Comparison of ENCODE assay signal across 28 cellular contexts in genomic region chr1:18329469-18329868, GRCh38.
DNase-seq lines count a peak whose midpoint lies in the region; ATAC-seq, FAIRE-seq and TF ChIP-seq lines count a peak whose summit lies in the region.
"Had no signal": no experiment of that assay in that cellular context is flagged by ENCODE, and none has a peak within 500 bp of the region (broad histone marks: within the 10 kb centered on the region; RNA-seq: fewer than 3 reads in every experiment).

No MANE protein-coding gene starts in this region.

- H3K4me2 ChIP-seq in H1 (ENCODE audit: insufficient read depth in 1 of 2, low read depth in 2 of 2, low read length in 2 of 2) (no peak overlapping the region), mesendoderm (ENCODE audit: low read length) (no peak overlapping the region), trophoblast cell (ENCODE audit: low read length) (no peak overlapping the region)
- H3K4me2 ChIP-seq: A549, BLaER1 had no signal

- H2AK5ac ChIP-seq in H1 (ENCODE audit: low read depth, low read length), result no peak overlapping the region
- peak overlapping the region; percentile 52 for H2AK5ac ChIP-seq in mesendoderm (ENCODE audit: low read length)
- H2AK5ac ChIP-seq in trophoblast cell (ENCODE audit: low read length), result no peak overlapping the region

- no peak overlapping the region for H2BK5ac ChIP-seq in H1 (ENCODE audit: low read depth, low read length)
- H2BK5ac ChIP-seq in mesendoderm (ENCODE audit: low read length), result peak overlapping the region; percentile 14
- H2BK5ac ChIP-seq in trophoblast cell (ENCODE audit: low read depth, low read length, poor library complexity), result no peak overlapping the region

- H2BK15ac ChIP-seq in H1 (ENCODE audit: low read length) (no peak overlapping the region), mesendoderm (replicated peaks; ENCODE audit: low read depth) (no peak overlapping the region)

- H4K5ac ChIP-seq in H1 (ENCODE audit: insufficient read length, low read depth, low read length) (no peak overlapping the region), mesendoderm (ENCODE audit: low read length) (peak overlapping the region; percentile 33)

- intact Hi-C loops in natural killer cell (cut with micrococcal nuclease), result no loop called here

- no peaks in the 10 kb centered on the region for H4K20me1 ChIP-seq in H1 (replicated peaks in 1 of 2; ENCODE audit: control insufficient read depth in 1 of 2, insufficient read depth in 2 of 2, low read length in 2 of 2)
- H4K20me1 ChIP-seq: BLaER1 had no signal

- no peak overlapping the region for H3K9ac ChIP-seq in H1 (replicated peaks in 1 of 4; ENCODE audit: extremely low read depth in 1 of 4, low read depth in 3 of 4, low read length in 3 of 4)
- no peak overlapping the region for H3K9ac ChIP-seq in mesendoderm (ENCODE audit: low read length)
- peak overlapping the region; percentile 11 for H3K9ac ChIP-seq in trophoblast cell (ENCODE audit: low read length)
- H3K9ac ChIP-seq: BLaER1 had no signal

- H3K4me3 Mint-ChIP-seq in natural killer cell treated with Interleukin-12 subunit alpha and Interleukin-12 subunit beta and Interleukin-15 and Interleukin-18, amount 100 ng/mL, for 72 hours, result no peak overlapping the region
- no peak overlapping the region for H3K4me3 Mint-ChIP-seq in natural killer cell
- H3K4me3 Mint-ChIP-seq: CD14-positive monocyte; CD4-positive, alpha-beta memory T cell; CD4-positive, CD25-positive, alpha-beta regulatory T cell; CD8-positive, alpha-beta memory T cell had no signal

- H3K79me2 ChIP-seq in H1 (ENCODE audit: control insufficient read depth in 1 of 2, insufficient read depth in 2 of 2, low read length in 2 of 2), result no peaks in the 10 kb centered on the region
- H3K79me2 ChIP-seq in mesendoderm (ENCODE audit: control insufficient read depth, insufficient read depth, low read length), result no peaks in the 10 kb centered on the region
- no peaks in the 10 kb centered on the region for H3K79me2 ChIP-seq in trophoblast cell (ENCODE audit: control insufficient read depth, insufficient read depth, low read length, poor library complexity)

- H2BK120ac ChIP-seq in H1 (replicated peaks; ENCODE audit: low read depth, low read length) (no peak overlapping the region), mesendoderm (ENCODE audit: low read depth, low read length) (no peak overlapping the region), trophoblast cell (ENCODE audit: insufficient read depth, low read length, poor library complexity) (no peak overlapping the region)

- no peaks in the 10 kb centered on the region for H3K36me3 Mint-ChIP-seq in natural killer cell treated with Interleukin-12 subunit alpha and Interleukin-12 subunit beta and Interleukin-15 and Interleukin-18, amount 100 ng/mL, for 72 hours
- no peaks in the 10 kb centered on the region for H3K36me3 Mint-ChIP-seq in natural killer cell
- H3K36me3 Mint-ChIP-seq: CD14-positive monocyte; CD4-positive, alpha-beta memory T cell; CD4-positive, CD25-positive, alpha-beta regulatory T cell; CD8-positive, alpha-beta memory T cell had no signal

- H3K18ac ChIP-seq in H1 (ENCODE audit: extremely low read depth, low read length) (0 out of 2 replicates have a peak overlapping the region, but pooled peaks have one; percentile 24), mesendoderm (ENCODE audit: low read length) (no peak overlapping the region), trophoblast cell (ENCODE audit: low read length) (no peak overlapping the region)

- no peak overlapping the region for H4K12ac ChIP-seq in trophoblast cell (ENCODE audit: low read depth, low read length)

- H3K56ac ChIP-seq in H1 (replicated peaks; ENCODE audit: insufficient read length, low read depth, low read length) (no peak overlapping the region), mesendoderm (ENCODE audit: low read length) (no peak overlapping the region)

- H2BK12ac ChIP-seq in H1 (ENCODE audit: low read depth, low read length), result 0 out of 2 replicates have a peak overlapping the region, but pooled peaks have one; percentile 56
- H2BK12ac ChIP-seq in trophoblast cell (ENCODE audit: low read length), result no peak overlapping the region

- FAIRE-seq in H1 (lab: Jason Lieb, UNC), result no peak
- FAIRE-seq: A549, GM12878, GM12892, GM18507 had no signal

- H3K23me2 ChIP-seq in H1 (ENCODE audit: low read depth, low read length), result no peaks in the 10 kb centered on the region

- H3K23ac ChIP-seq in H1 (ENCODE audit: insufficient read length) (no peak overlapping the region), mesendoderm (ENCODE audit: low read length) (no peak overlapping the region), trophoblast cell (ENCODE audit: low read length) (no peak overlapping the region)

- TF ChIP-seq CTCF in natural killer cell (IDR thresholded peaks at IDR 0.05) (no peak), H1 (IDR thresholded peaks at IDR 0.05; ENCODE audit: control extremely low read depth in 1 of 3, insufficient read depth in 1 of 3, low read depth in 1 of 3, low read length in 3 of 3) (no peak)

- no peaks in the 10 kb centered on the region for H3K36me3 ChIP-seq in H1 (ENCODE audit: control insufficient read depth in 2 of 4, insufficient read depth in 4 of 4, low read length in 3 of 4)
- H3K36me3 ChIP-seq in mesendoderm (ENCODE audit: control insufficient read depth, insufficient read depth, low read length), result no peaks in the 10 kb centered on the region
- H3K36me3 ChIP-seq in trophoblast cell (ENCODE audit: control insufficient read depth in 1 of 2, insufficient read depth in 2 of 2, low read length in 2 of 2), result no peaks in the 10 kb centered on the region
- H3K36me3 ChIP-seq: BE2C, BLaER1 had no signal

- no peaks in the 10 kb centered on the region for H3K9me3 Mint-ChIP-seq in natural killer cell treated with Interleukin-12 subunit alpha and Interleukin-12 subunit beta and Interleukin-15 and Interleukin-18, amount 100 ng/mL, for 72 hours
- H3K9me3 Mint-ChIP-seq in natural killer cell, result no peaks in the 10 kb centered on the region
- H3K9me3 Mint-ChIP-seq: CD4-positive, CD25-positive, alpha-beta regulatory T cell had no signal

- peaks cover 17 to 32% of the 10 kb centered on the region in 2 donors for H3K27me3 Mint-ChIP-seq in natural killer cell treated with Interleukin-12 subunit alpha and Interleukin-12 subunit beta and Interleukin-15 and Interleukin-18, amount 100 ng/mL, for 72 hours
- H3K27me3 Mint-ChIP-seq in natural killer cell (ENCODE audit: low read depth in 2 of 2), result peaks cover 5 to 14% of the 10 kb centered on the region in 2 donors
- H3K27me3 Mint-ChIP-seq: CD4-positive, CD25-positive, alpha-beta regulatory T cell had no signal

- H4K91ac ChIP-seq in H1 (replicated peaks; ENCODE audit: insufficient read length, low read length) (no peak overlapping the region), trophoblast cell (ENCODE audit: low read depth, low read length) (no peak overlapping the region)

- no peak for TF ChIP-seq RAD21 in H1 (IDR thresholded peaks at IDR 0.05 in 1 of 2, conservative IDR thresholded peaks at IDR 0.05 in 1 of 2; ENCODE audit: low read depth in 2 of 2, low read length in 2 of 2)

- peaks cover 0 to 2% (median 0%) of the 10 kb centered on the region in 4 experiments; a peak in 1 of 7 replicates for H3K27me3 ChIP-seq in H1 (replicated peaks in 1 of 4; ENCODE audit: control insufficient read depth in 3 of 4, extremely low read depth in 1 of 4, insufficient read depth in 3 of 4, low read length in 3 of 4)
- no peaks in the 10 kb centered on the region for H3K27me3 ChIP-seq in mesendoderm (ENCODE audit: insufficient read depth, low read length, poor library complexity)
- H3K27me3 ChIP-seq in trophoblast cell (ENCODE audit: insufficient read depth, low read length), result no peaks in the 10 kb centered on the region
- H3K27me3 ChIP-seq: BE2C, BLaER1 had no signal

- ATAC-seq in natural killer cell treated with Interleukin-12 subunit alpha and Interleukin-12 subunit beta and Interleukin-15 and Interleukin-18, amount 100 ng/mL, for 72 hours, result peak in 1 of 2 donors; percentile 28
- ATAC-seq in natural killer cell (no peak), GM21526 (IDR thresholded peaks at IDR 0.05; ENCODE audit: low FRiP score, unreplicated experiment) (no peak)
- ATAC-seq: A549, GM12878 had no signal

- H2AFZ ChIP-seq in H1 (ENCODE audit: low read length) (no peak overlapping the region), trophoblast cell (ENCODE audit: insufficient read depth, low read length, poor library complexity) (no peak overlapping the region)

- H3K27ac Mint-ChIP-seq in natural killer cell treated with Interleukin-12 subunit alpha and Interleukin-12 subunit beta and Interleukin-15 and Interleukin-18, amount 100 ng/mL, for 72 hours, result no peak overlapping the region
- H3K27ac Mint-ChIP-seq in natural killer cell, result no peak overlapping the region
- H3K27ac Mint-ChIP-seq: CD14-positive monocyte; CD4-positive, alpha-beta memory T cell; CD4-positive, CD25-positive, alpha-beta regulatory T cell; CD8-positive, alpha-beta memory T cell had no signal

- H3K4me1 Mint-ChIP-seq in natural killer cell treated with Interleukin-12 subunit alpha and Interleukin-12 subunit beta and Interleukin-15 and Interleukin-18, amount 100 ng/mL, for 72 hours (ENCODE audit: low read depth in 2 of 2), result no peaks in the 10 kb centered on the region
- no peaks in the 10 kb centered on the region for H3K4me1 Mint-ChIP-seq in natural killer cell
- H3K4me1 Mint-ChIP-seq: CD14-positive monocyte; CD4-positive, alpha-beta memory T cell; CD4-positive, CD25-positive, alpha-beta regulatory T cell; CD8-positive, alpha-beta memory T cell had no signal

- POLR2A ChIA-PET in H1 (lab: Charles Lee; ENCODE audit: partially characterized antibody), result no interaction called here

- no peak for TF ChIP-seq EP300 in H1 (IDR thresholded peaks at IDR 0.05; ENCODE audit: borderline replicate concordance in 1 of 2, low read depth in 2 of 2, low read length in 2 of 2)

- TF ChIP-seq POLR2A in H1 (IDR thresholded peaks at IDR 0.05; ENCODE audit: control extremely low read depth in 1 of 2, low read depth in 2 of 2, low read length in 2 of 2), result no peak

- H3K9me3 ChIP-seq in H1 (ENCODE audit: insufficient read depth in 2 of 2, low read depth in 1 of 2, low read length in 1 of 2) (no peaks in the 10 kb centered on the region), trophoblast cell (ENCODE audit: insufficient read depth, low read depth, low read length) (peaks cover 2% of the 10 kb centered on the region)
- H3K9me3 ChIP-seq: A549, BE2C, BLaER1 had no signal

- no peak overlapping the region for H3K27ac ChIP-seq in H1 (ENCODE audit: low read depth, low read length)
- no peak overlapping the region for H3K27ac ChIP-seq in mesendoderm (ENCODE audit: low read depth, low read length)
- H3K27ac ChIP-seq in trophoblast cell (ENCODE audit: low read depth, low read length), result no peak overlapping the region
- H3K27ac ChIP-seq: 22Rv1, A549, BLaER1 had no signal

- no peak overlapping the region for H3K4ac ChIP-seq in H1 (replicated peaks; ENCODE audit: insufficient read length, low read depth, low read length)
- H3K4ac ChIP-seq in mesendoderm (ENCODE audit: low read depth, low read length), result no peak overlapping the region
- no peak overlapping the region for H3K4ac ChIP-seq in trophoblast cell (ENCODE audit: low read depth, low read length)

- CTCF ChIA-PET in H1 (lab: Charles Lee; ENCODE audit: partially characterized antibody), result interaction anchor here (1.2 to 1.8 kb wide), 4 partner anchors 15 to 246 kb away, joined by 3 to 5 read pairs (median 4); no protein-coding TSS in a partner anchor

- H3K14ac ChIP-seq in H1 (ENCODE audit: insufficient read length) (no peak overlapping the region), trophoblast cell (ENCODE audit: low read length) (no peak overlapping the region)

- H3K4me1 ChIP-seq in H1 (replicated peaks in 1 of 4; ENCODE audit: control insufficient read depth in 3 of 4, insufficient read depth in 4 of 4, low read length in 3 of 4) (peaks cover 0 to 11% (median 7%) of the 10 kb centered on the region in 4 experiments; a peak in 5 of 7 replicates), mesendoderm (ENCODE audit: control insufficient read depth, low read depth, low read length) (peaks cover 14% of the 10 kb centered on the region), trophoblast cell (ENCODE audit: control insufficient read depth in 1 of 2, insufficient read depth in 2 of 2, low read length in 2 of 2) (no peaks in the 10 kb centered on the region)
- H3K4me1 ChIP-seq: A549, BE2C had no signal

- H3K4me3 ChIP-seq in H1 (ENCODE audit: extremely low read depth in 1 of 4, insufficient read depth in 2 of 4, low read depth in 3 of 4, low read length in 4 of 4) (no peak overlapping the region), mesendoderm (ENCODE audit: low read length) (no peak overlapping the region), trophoblast cell (ENCODE audit: low read depth, low read length) (no peak overlapping the region)
- H3K4me3 ChIP-seq: A549, BLaER1, GM12878 had no signal

- no peak overlapping the region for H2BK20ac ChIP-seq in H1 (ENCODE audit: low read length)

- peak; percentile 6 for DNase-seq in natural killer cell treated with Interleukin-12 subunit alpha and Interleukin-12 subunit beta and Interleukin-15 and Interleukin-18, amount 100 ng/mL, for 72 hours (ENCODE audit: low spot score)
- no peak for DNase-seq in natural killer cell
- no peak for DNase-seq in H1 (ENCODE audit: low read depth in 1 of 2, low spot score in 2 of 2)
- no peak for DNase-seq in mesendoderm
- no peak for DNase-seq in trophoblast cell
- no peak for DNase-seq in stimulated activated naive CD4-positive, alpha-beta T cell (lab: John Stamatoyannopoulos, UW)
- no peak for DNase-seq in NCI-H2171 treated with DMSO at 0.1 percent for 48 hours (lab: John Stamatoyannopoulos, UW)
- DNase-seq: ACHN; BE2C; CD4-positive, alpha-beta memory T cell; CD4-positive, CD25-positive, alpha-beta regulatory T cell; CD8-positive, alpha-beta memory T cell; COR-L47; DMS 273 treated with DMSO at 0.1 percent for 48 hours; DMS153; DMS53; DMS79; DND-41; EL; GDM1 had no signal

- no peak overlapping the region for H4K8ac ChIP-seq in H1 (ENCODE audit: extremely low read depth, insufficient read depth, low read length)
- H4K8ac ChIP-seq in mesendoderm (ENCODE audit: low read depth, low read length), result no peak overlapping the region
- H4K8ac ChIP-seq in trophoblast cell (ENCODE audit: low read depth, low read length), result no peak overlapping the region

- WGBS in H1 (ENCODE audit: extremely low coverage in 1 of 2, insufficient coverage in 1 of 2, insufficient read length in 1 of 2, insufficient replicate concordance in 2 of 2, low coverage in 1 of 2, low lambda C conversion rate in 2 of 2, missing lambda C conversion rate in 1 of 2), 2 experiments, result 88% methylated on average over 2 of the region's 2 CpGs; no CpG with 5 or more reads in 1 of the 2 experiments
- no CpG with 5 or more reads among the region's 2 CpGs for WGBS in mesendoderm (ENCODE audit: extremely low coverage, insufficient coverage, low lambda C conversion rate)
- WGBS in trophoblast cell (ENCODE audit: extremely low coverage, insufficient coverage, insufficient read length), result no CpG with 5 or more reads among the region's 2 CpGs

- H3K79me1 ChIP-seq in H1 (ENCODE audit: low read depth, low read length) (no peaks in the 10 kb centered on the region), mesendoderm (ENCODE audit: low read length) (no peaks in the 10 kb centered on the region), trophoblast cell (ENCODE audit: low read length) (no peaks in the 10 kb centered on the region)
